ENCODE assay signal across 1 cellular context in genomic region chr22:20148414-20148813, GRCh38.
A peak's percentile ranks its signal among the peaks of the same experiment; 100 is the strongest.
TF ChIP-seq lines count a peak whose summit lies in the region.

No MANE protein-coding gene starts in this region.

TF ChIP-seq in K562, 482 proteins besides CTCF, POLR2A, EP300 and RAD21:
- TF ChIP-seq BRCA1 (IDR thresholded peaks at IDR 0.05) (no peak), BRCA1 (CRISPR knock-in tag; IDR thresholded peaks at IDR 0.05) (0 out of 2 replicates have a peak, but pooled peaks have one; percentile 72), RBFOX2 (IDR thresholded peaks at IDR 0.05; ENCODE audit: low read depth, low read length) (peak; percentile 33; the same call in 1 of the 2 replicates), TAF9B (IDR thresholded peaks at IDR 0.05; ENCODE audit: partially characterized antibody) (no peak), NFE2 (IDR thresholded peaks at IDR 0.05; ENCODE audit: low read depth) (no peak), XRCC4 (IDR thresholded peaks at IDR 0.05; ENCODE audit: extremely low read depth, insufficient read depth, insufficient read length) (no peak), POLR2G (IDR thresholded peaks at IDR 0.05; ENCODE audit: low read depth, low read length) (peak; percentile 50; the same call in 1 of the 2 replicates), ZBTB1 (CRISPR knock-in tag; IDR thresholded peaks at IDR 0.05; ENCODE audit: borderline replicate concordance, low read depth) (0 out of 2 replicates have a peak, but pooled peaks have one; percentile 17), MED1 (CRISPR knock-in tag; IDR thresholded peaks at IDR 0.05; ENCODE audit: borderline replicate concordance) (peak; percentile 84; the same call in 1 of the 2 replicates), RBM22 (IDR thresholded peaks at IDR 0.05; ENCODE audit: low read depth, low read length, poor library complexity, severe bottlenecking) (no peak), STAG1 (CRISPR knock-in tag; IDR thresholded peaks at IDR 0.05; ENCODE audit: borderline replicate concordance) (0 out of 2 replicates have a peak, but pooled peaks have one; percentile 45), HNRNPL (IDR thresholded peaks at IDR 0.05; ENCODE audit: low read depth, low read length) (peak; percentile 97), ZNF23 (CRISPR knock-in tag; IDR thresholded peaks at IDR 0.05) (no peak), STAT6 (CRISPR knock-in tag; IDR thresholded peaks at IDR 0.05) (peak; percentile 36; the same call in 1 of the 2 replicates)
- TF ChIP-seq, protein P1, sequence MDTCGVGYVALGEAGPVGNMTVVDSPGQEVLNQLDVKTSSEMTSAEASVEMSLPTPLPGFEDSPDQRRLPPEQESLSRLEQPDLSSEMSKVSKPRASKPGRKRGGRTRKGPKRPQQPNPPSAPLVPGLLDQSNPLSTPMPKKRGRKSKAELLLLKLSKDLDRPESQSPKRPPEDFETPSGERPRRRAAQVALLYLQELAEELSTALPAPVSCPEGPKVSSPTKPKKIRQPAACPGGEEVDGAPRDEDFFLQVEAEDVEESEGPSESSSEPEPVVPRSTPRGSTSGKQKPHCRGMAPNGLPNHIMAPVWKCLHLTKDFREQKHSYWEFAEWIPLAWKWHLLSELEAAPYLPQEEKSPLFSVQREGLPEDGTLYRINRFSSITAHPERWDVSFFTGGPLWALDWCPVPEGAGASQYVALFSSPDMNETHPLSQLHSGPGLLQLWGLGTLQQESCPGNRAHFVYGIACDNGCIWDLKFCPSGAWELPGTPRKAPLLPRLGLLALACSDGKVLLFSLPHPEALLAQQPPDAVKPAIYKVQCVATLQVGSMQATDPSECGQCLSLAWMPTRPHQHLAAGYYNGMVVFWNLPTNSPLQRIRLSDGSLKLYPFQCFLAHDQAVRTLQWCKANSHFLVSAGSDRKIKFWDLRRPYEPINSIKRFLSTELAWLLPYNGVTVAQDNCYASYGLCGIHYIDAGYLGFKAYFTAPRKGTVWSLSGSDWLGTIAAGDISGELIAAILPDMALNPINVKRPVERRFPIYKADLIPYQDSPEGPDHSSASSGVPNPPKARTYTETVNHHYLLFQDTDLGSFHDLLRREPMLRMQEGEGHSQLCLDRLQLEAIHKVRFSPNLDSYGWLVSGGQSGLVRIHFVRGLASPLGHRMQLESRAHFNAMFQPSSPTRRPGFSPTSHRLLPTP (IDR thresholded peaks at IDR 0.05; ENCODE audit: borderline replicate concordance, extremely low read depth, insufficient read length), result no peak
- TF ChIP-seq, protein P2, sequence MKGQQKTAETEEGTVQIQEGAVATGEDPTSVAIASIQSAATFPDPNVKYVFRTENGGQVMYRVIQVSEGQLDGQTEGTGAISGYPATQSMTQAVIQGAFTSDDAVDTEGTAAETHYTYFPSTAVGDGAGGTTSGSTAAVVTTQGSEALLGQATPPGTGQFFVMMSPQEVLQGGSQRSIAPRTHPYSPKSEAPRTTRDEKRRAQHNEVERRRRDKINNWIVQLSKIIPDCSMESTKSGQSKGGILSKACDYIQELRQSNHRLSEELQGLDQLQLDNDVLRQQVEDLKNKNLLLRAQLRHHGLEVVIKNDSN (CRISPR knock-in tag; IDR thresholded peaks at IDR 0.05), result peak; percentile 15; the same call in 1 of the 2 replicates
- TF ChIP-seq, protein P3, sequence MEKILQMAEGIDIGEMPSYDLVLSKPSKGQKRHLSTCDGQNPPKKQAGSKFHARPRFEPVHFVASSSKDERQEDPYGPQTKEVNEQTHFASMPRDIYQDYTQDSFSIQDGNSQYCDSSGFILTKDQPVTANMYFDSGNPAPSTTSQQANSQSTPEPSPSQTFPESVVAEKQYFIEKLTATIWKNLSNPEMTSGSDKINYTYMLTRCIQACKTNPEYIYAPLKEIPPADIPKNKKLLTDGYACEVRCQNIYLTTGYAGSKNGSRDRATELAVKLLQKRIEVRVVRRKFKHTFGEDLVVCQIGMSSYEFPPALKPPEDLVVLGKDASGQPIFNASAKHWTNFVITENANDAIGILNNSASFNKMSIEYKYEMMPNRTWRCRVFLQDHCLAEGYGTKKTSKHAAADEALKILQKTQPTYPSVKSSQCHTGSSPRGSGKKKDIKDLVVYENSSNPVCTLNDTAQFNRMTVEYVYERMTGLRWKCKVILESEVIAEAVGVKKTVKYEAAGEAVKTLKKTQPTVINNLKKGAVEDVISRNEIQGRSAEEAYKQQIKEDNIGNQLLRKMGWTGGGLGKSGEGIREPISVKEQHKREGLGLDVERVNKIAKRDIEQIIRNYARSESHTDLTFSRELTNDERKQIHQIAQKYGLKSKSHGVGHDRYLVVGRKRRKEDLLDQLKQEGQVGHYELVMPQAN (IDR thresholded peaks at IDR 0.05; ENCODE audit: borderline replicate concordance), result no peak
TF ChIP-seq in K562: peak in this region for 9.
